In the genomic region with DNA sequence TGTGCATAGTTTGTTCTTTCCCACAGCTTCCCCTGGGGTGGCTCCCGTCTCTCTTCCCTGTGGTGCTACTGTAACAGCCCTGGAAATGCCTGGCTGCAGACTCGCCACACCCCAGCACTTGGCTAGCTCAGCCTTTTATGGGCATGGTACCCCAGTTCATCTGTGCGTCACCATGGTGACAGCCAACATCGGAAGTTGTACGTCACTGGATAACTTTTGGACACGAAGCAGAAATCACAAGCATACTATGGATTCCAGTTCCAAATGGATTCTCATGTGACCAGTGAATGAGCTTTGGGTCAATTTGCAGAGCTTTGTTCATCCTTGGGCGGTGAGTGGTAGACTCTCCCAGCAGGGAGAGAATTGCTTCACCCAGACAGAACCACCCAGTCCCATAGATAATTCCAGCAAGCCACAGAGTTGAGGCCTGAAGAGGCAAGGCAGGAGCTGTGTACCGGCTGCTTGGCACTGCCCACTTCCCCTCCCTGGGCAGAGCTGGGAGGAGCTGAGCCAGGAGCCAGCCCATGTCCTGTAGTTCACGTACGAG, we compare ENCODE assay signal across 1 cellular context.
TF ChIP-seq lines count a peak whose summit lies in the region.

No MANE protein-coding gene starts in this region.

TF ChIP-seq in GM12878, 131 proteins besides CTCF, POLR2A, EP300 and RAD21:
- TF ChIP-seq NBN (IDR thresholded peaks at IDR 0.05) (no peak), CBFB (IDR thresholded peaks at IDR 0.05; ENCODE audit: low read depth) (no peak), RAD51 (IDR thresholded peaks at IDR 0.05) (no peak), MYC (IDR thresholded peaks at IDR 0.05; ENCODE audit: insufficient read depth, insufficient read length, insufficient replicate concordance, low read length, severe bottlenecking) (no peak), CBX5 (IDR thresholded peaks at IDR 0.05; ENCODE audit: low read depth) (no peak), STAT1 (conservative IDR thresholded peaks at IDR 0.05) (no peak), CHD4 (IDR thresholded peaks at IDR 0.05) (no peak), ZNF592 (IDR thresholded peaks at IDR 0.05) (no peak), SMAD5 (IDR thresholded peaks at IDR 0.05; ENCODE audit: low read depth) (no peak), LARP7 (IDR thresholded peaks at IDR 0.05) (no peak), CHD1 (IDR thresholded peaks at IDR 0.05; ENCODE audit: low read depth, low read length) (no peak), CEBPB (IDR thresholded peaks at IDR 0.05; ENCODE audit: borderline replicate concordance in 1 of 2, low read depth in 2 of 2, low read length in 2 of 2) (no peak), ZBTB11 (CRISPR knock-in tag; IDR thresholded peaks at IDR 0.05) (no peak)
- TF ChIP-seq, protein P1, sequence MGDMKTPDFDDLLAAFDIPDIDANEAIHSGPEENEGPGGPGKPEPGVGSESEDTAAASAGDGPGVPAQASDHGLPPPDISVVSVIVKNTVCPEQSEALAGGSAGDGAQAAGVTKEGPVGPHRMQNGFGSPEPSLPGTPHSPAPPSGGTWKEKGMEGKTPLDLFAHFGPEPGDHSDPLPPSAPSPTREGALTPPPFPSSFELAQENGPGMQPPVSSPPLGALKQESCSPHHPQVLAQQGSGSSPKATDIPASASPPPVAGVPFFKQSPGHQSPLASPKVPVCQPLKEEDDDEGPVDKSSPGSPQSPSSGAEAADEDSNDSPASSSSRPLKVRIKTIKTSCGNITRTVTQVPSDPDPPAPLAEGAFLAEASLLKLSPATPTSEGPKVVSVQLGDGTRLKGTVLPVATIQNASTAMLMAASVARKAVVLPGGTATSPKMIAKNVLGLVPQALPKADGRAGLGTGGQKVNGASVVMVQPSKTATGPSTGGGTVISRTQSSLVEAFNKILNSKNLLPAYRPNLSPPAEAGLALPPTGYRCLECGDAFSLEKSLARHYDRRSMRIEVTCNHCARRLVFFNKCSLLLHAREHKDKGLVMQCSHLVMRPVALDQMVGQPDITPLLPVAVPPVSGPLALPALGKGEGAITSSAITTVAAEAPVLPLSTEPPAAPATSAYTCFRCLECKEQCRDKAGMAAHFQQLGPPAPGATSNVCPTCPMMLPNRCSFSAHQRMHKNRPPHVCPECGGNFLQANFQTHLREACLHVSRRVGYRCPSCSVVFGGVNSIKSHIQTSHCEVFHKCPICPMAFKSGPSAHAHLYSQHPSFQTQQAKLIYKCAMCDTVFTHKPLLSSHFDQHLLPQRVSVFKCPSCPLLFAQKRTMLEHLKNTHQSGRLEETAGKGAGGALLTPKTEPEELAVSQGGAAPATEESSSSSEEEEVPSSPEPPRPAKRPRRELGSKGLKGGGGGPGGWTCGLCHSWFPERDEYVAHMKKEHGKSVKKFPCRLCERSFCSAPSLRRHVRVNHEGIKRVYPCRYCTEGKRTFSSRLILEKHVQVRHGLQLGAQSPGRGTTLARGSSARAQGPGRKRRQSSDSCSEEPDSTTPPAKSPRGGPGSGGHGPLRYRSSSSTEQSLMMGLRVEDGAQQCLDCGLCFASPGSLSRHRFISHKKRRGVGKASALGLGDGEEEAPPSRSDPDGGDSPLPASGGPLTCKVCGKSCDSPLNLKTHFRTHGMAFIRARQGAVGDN (IDR thresholded peaks at IDR 0.05), result no peak
- TF ChIP-seq, protein P2, sequence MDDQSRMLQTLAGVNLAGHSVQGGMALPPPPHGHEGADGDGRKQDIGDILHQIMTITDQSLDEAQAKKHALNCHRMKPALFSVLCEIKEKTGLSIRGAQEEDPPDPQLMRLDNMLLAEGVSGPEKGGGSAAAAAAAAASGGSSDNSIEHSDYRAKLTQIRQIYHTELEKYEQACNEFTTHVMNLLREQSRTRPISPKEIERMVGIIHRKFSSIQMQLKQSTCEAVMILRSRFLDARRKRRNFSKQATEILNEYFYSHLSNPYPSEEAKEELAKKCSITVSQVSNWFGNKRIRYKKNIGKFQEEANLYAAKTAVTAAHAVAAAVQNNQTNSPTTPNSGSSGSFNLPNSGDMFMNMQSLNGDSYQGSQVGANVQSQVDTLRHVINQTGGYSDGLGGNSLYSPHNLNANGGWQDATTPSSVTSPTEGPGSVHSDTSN (IDR thresholded peaks at IDR 0.05; ENCODE audit: insufficient replicate concordance, low read depth, low read length), result no peak
